8 cellular contexts compared by ENCODE assay signal in genomic region chr3:44761347-44762169, GRCh38. TPM values are rescaled to one million over a fixed set of nuclear protein-coding genes. Genes with fewer than 3 reads are reported as not detected.
DNase-seq lines count a peak whose midpoint lies in the region; ATAC-seq and TF ChIP-seq lines count a peak whose summit lies in the region.

Gene KIAA1143, minus strand, starts transcription at chr3:44761619. Its CDS starts 17 bp downstream, at chr3:44761602.
Gene KIF15, plus strand, starts transcription at chr3:44761794. Its CDS starts 72 bp downstream, at chr3:44761866.

- peaks cover 11% of the 10 kb centered on the region for H3K36me3 ChIP-seq in BE2C

- no peaks in the 10 kb centered on the region for H3K4me1 ChIP-seq in BE2C

- DNase-seq in BE2C (peak; percentile 91), GM19240 (ENCODE audit: insufficient read length, low spot score) (peak; percentile 62), NCI-H524 treated with DMSO at 0.1 percent for 48 hours (lab: John Stamatoyannopoulos, UW) (peak; percentile 71), coronary artery (ENCODE audit: low spot score) (peak; percentile 96), left colon (peak; percentile 95 to 99)
- DNase-seq in activated CD4-positive, alpha-beta T cell treated with anti-CD3 and anti-CD28 coated beads for 48 hours, result peak; percentile 99
- DNase-seq in stimulated activated CD4-positive, alpha-beta T cell treated with anti-CD3 and anti-CD28 coated beads, Interleukin-1b, Interleukin-23, amount 100 ng/mL, for 48 hours, result peak; percentile 97

- H3K4me3 ChIP-seq in BE2C (ENCODE audit: low read depth, low read length), result peak within 1 kb of the TSS; percentile 72
- H3K4me3 ChIP-seq in coronary artery, result peak within 1 kb of the TSS; percentile 75

- no peaks in the 10 kb centered on the region for H3K9me3 ChIP-seq in BE2C

- intact Hi-C loops in left colon (cut with DNase I, micrococcal nuclease), result no loop called here

- ATAC-seq in HG03460 (IDR thresholded peaks at IDR 0.05; ENCODE audit: unreplicated experiment) (peak; percentile 94), left colon (peak; percentile 99)

- H3K27me3 ChIP-seq in BE2C, result no peaks in the 10 kb centered on the region

- peak within 1 kb of the TSS; percentile 31 to 73 for H3K27ac ChIP-seq in coronary artery

- no peak for TF ChIP-seq CTCF in BE2C (IDR thresholded peaks at IDR 0.05; ENCODE audit: low read depth, low read length)
- TF ChIP-seq CTCF in coronary artery (IDR thresholded peaks at IDR 0.05), result no peak

RNA-seq across cellular contexts. Expression of gene KIAA1143, which starts in this region (rescaled TPM):
- 13.5 TPM for polyA plus RNA-seq in BE2C (2012; ENCODE audit: insufficient read depth, insufficient read length, low read depth)
- 10 to 100 TPM; 14.4 to 16.0 TPM for total RNA-seq in left colon

RNA-seq across cellular contexts. Expression of gene KIF15, which starts in this region (rescaled TPM):
- polyA plus RNA-seq in BE2C (2012; ENCODE audit: insufficient read depth, insufficient read length, low read depth), result 1.4 TPM
- 1 to 10 TPM; 2.6 to 4.2 TPM for total RNA-seq in left colon

Comparison
In these comparisons a context has a peak if more than half of its experiments do, and no peak if none do; other contexts are left out.
1. Peak in every context shown above with its lines: DNase-seq, ATAC-seq, H3K4me3 ChIP-seq and H3K27ac ChIP-seq.